9 cellular contexts compared by ENCODE assay signal in genomic region chr1:32684167-32684811, GRCh38. TPM values are rescaled to one million over a fixed set of nuclear protein-coding genes. Genes with fewer than 3 reads are reported as not detected.
DNase-seq lines count a peak whose midpoint lies in the region; ATAC-seq and TF ChIP-seq lines count a peak whose summit lies in the region.
"Had no signal": no experiment of that assay in that cellular context is flagged by ENCODE, and none has a peak within 500 bp of the region (broad histone marks: within the 10 kb centered on the region; RNA-seq: fewer than 3 reads in every experiment).

No MANE protein-coding gene starts in this region.

- H3K27ac ChIP-seq in caudate nucleus (ENCODE audit: low read depth, low read length) (peak overlapping the region; percentile 5), temporal lobe (ENCODE audit: low read depth, low read length) (peak overlapping the region; percentile 44), foreskin keratinocyte (no peak overlapping the region)

- TF ChIP-seq CTCF in foreskin keratinocyte (conservative IDR thresholded peaks at IDR 0.05), result no peak

- DNase-seq in M059J (ENCODE audit: low read depth) (peak; percentile 37), caudate nucleus (lab: John Stamatoyannopoulos, UW) (peak in 2 of 61 donors; percentile 7 to 18), left lobe of liver (ENCODE audit: low spot score) (peak; percentile 19), SHP77 treated with DMSO at 0.1 percent for 48 hours (lab: John Stamatoyannopoulos, UW) (no peak), foreskin keratinocyte (no peak)
- no peak for DNase-seq in activated effector memory CD4-positive, alpha-beta T cell treated with Interleukin-2 at 50 U/mL for 16 hours
- DNase-seq: stimulated activated naive CD4-positive, alpha-beta T cell treated with Interleukin-2 at 50 U/mL for 16 hours had no signal

- H3K27me3 ChIP-seq in foreskin keratinocyte, result no peaks in the 10 kb centered on the region

- ATAC-seq in left lobe of liver, result no peak
- no peak for ATAC-seq in foreskin keratinocyte
- ATAC-seq: HCT116 had no signal

- H3K4me1 ChIP-seq in foreskin keratinocyte, result no peaks in the 10 kb centered on the region

RNA-seq across cellular contexts. Expression of gene SYNC, which starts 18.3 kb away (rescaled TPM):
- 22.3 and 38.2 TPM in 2 replicates for total RNA-seq in M059J (2014; rRNA removed; shearing (Covaris generic))
- 0.45 TPM for total RNA-seq in left lobe of liver
- total RNA-seq in temporal lobe, result 3.7 TPM
- total RNA-seq in foreskin keratinocyte, result 4.5 and 6.6 TPM in 2 replicates
- 1.6 and 2.2 TPM in 2 replicates for polyA plus RNA-seq in foreskin keratinocyte

RNA-seq across cellular contexts. Expression of gene RBBP4, which starts 33.3 kb away (rescaled TPM):
- 182 and 233 TPM in 2 replicates for total RNA-seq in M059J (2014; rRNA removed; shearing (Covaris generic))
- total RNA-seq in left lobe of liver, result 52.3 TPM
- total RNA-seq in temporal lobe, result 186 TPM
- total RNA-seq in foreskin keratinocyte, result 110 and 113 TPM in 2 replicates
- polyA plus RNA-seq in foreskin keratinocyte, result 44.9 and 51.5 TPM in 2 replicates

RNA-seq across cellular contexts. Expression of gene ZBTB8OS, which starts 33.9 kb away (rescaled TPM):
- 85.1 and 88.1 TPM in 2 replicates for total RNA-seq in M059J (2014; rRNA removed; shearing (Covaris generic))
- total RNA-seq in left lobe of liver (22.7 TPM), temporal lobe (15.0 TPM), foreskin keratinocyte (46.6 and 50.2 TPM in 2 replicates)
- 65.7 and 70.2 TPM in 2 replicates for polyA plus RNA-seq in foreskin keratinocyte

Comparison
In these comparisons a context has a peak if more than half of its experiments do, and no peak if none do; other contexts are left out.
1. DNase-seq: peak in M059J (single experiment) and left lobe of liver (single experiment); none in SHP77 treated with DMSO at 0.1 percent for 48 hours (single experiment), activated effector memory CD4-positive, alpha-beta T cell treated with Interleukin-2 at 50 U/mL for 16 hours (single experiment) and foreskin keratinocyte (0 of 2).